ENCODE assay signal across 12 cellular contexts in the genomic region with DNA sequence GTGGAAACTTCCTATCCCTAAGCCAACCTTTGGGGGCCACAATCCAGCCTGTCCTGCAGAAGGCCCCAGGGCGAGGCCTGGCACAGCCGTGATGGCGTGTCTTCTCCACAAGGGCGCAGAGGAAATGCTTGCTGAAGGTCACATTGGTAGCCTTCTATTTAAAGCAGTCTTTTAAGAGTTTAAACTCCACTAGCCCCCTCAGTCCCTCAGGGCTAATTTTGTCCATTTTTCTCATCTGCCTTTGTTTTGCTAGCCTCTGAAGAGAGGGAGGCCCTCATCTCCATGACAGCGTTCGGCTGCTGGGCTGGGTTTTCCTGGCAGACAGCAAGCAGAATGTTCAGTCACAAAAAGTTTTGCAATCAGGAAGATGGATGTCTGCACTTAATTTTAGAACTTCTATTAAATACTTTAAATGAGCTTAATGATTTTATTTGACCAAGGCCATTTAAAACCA. TPM values are rescaled to one million over a fixed set of nuclear protein-coding genes. Genes with fewer than 3 reads are reported as not detected.
DNase-seq lines count a peak whose midpoint lies in the region; ATAC-seq lines count a peak whose summit lies in the region.
"Had no signal": no experiment of that assay in that cellular context is flagged by ENCODE, and none has a peak within 500 bp of the region (broad histone marks: within the 10 kb centered on the region; RNA-seq: fewer than 3 reads in every experiment).

No MANE protein-coding gene starts in this region.

- peaks cover 0 to 7% (median 2%) of the 10 kb centered on the region in 5 donors for H3K27me3 Mint-ChIP-seq in naive thymus-derived CD8-positive, alpha-beta T cell
- H3K27me3 Mint-ChIP-seq: stimulated activated naive B cell treated with anti-CD40 and anti-IgM and Interleukin-4, amounts not matched to agents 10 μg/mL and 1 μg/mL and 100 μg/mL, for 72 hours had no signal

- peak; percentile 90 for ATAC-seq in left ventricle myocardium superior
- ATAC-seq in naive thymus-derived CD8-positive, alpha-beta T cell, result no peak
- no peak for ATAC-seq in GM18520 (IDR thresholded peaks at IDR 0.05; ENCODE audit: unreplicated experiment)
- ATAC-seq: stimulated activated naive B cell treated with anti-CD40 and anti-IgM and Interleukin-4, amounts not matched to agents 10 μg/mL and 1 μg/mL and 100 μg/mL, for 72 hours had no signal

- H3K9me3 Mint-ChIP-seq in naive thymus-derived CD8-positive, alpha-beta T cell, result no peaks in the 10 kb centered on the region
- H3K9me3 Mint-ChIP-seq: activated naive CD8-positive, alpha-beta T cell treated with anti-CD3 and anti-CD28 coated beads, Interleukin-2, amount 10 ng/mL, durations not matched to agents 7 days and 5 days; stimulated activated naive B cell treated with anti-CD40 and anti-IgM and Interleukin-4, amounts not matched to agents 10 μg/mL and 1 μg/mL and 100 μg/mL, for 72 hours had no signal

- peaks cover 4 to 12% (median 7%) of the 10 kb centered on the region in 4 donors for H3K4me1 Mint-ChIP-seq in naive thymus-derived CD8-positive, alpha-beta T cell
- H3K4me1 Mint-ChIP-seq: activated naive CD8-positive, alpha-beta T cell treated with anti-CD3 and anti-CD28 coated beads, Interleukin-2, amount 10 ng/mL, durations not matched to agents 7 days and 5 days had no signal

- no peaks in the 10 kb centered on the region for H3K36me3 Mint-ChIP-seq in naive thymus-derived CD8-positive, alpha-beta T cell
- H3K36me3 Mint-ChIP-seq: activated naive CD8-positive, alpha-beta T cell treated with anti-CD3 and anti-CD28 coated beads, Interleukin-2, amount 10 ng/mL, durations not matched to agents 7 days and 5 days; stimulated activated naive B cell treated with anti-CD40 and anti-IgM and Interleukin-4, amounts not matched to agents 10 μg/mL and 1 μg/mL and 100 μg/mL, for 72 hours had no signal

- H3K27ac Mint-ChIP-seq in naive thymus-derived CD8-positive, alpha-beta T cell, result no peak overlapping the region
- H3K27ac Mint-ChIP-seq: activated naive CD8-positive, alpha-beta T cell treated with anti-CD3 and anti-CD28 coated beads, Interleukin-2, amount 10 ng/mL, durations not matched to agents 7 days and 5 days; stimulated activated naive B cell treated with anti-CD40 and anti-IgM and Interleukin-4, amounts not matched to agents 10 μg/mL and 1 μg/mL and 100 μg/mL, for 72 hours had no signal

- H3K27me3 ChIP-seq in MG63, result no peaks in the 10 kb centered on the region

- POLR2A ChIA-PET in naive thymus-derived CD8-positive, alpha-beta T cell (lab: Charles Lee), result no interaction called here

- H3K36me3 ChIP-seq in MG63, result no peaks in the 10 kb centered on the region

- no peak overlapping the region for H3K4me3 Mint-ChIP-seq in naive thymus-derived CD8-positive, alpha-beta T cell
- H3K4me3 Mint-ChIP-seq: activated naive CD8-positive, alpha-beta T cell treated with anti-CD3 and anti-CD28 coated beads, Interleukin-2, amount 10 ng/mL, durations not matched to agents 7 days and 5 days; stimulated activated naive B cell treated with anti-CD40 and anti-IgM and Interleukin-4, amounts not matched to agents 10 μg/mL and 1 μg/mL and 100 μg/mL, for 72 hours had no signal

- intact Hi-C loops in left ventricle myocardium superior (cut with micrococcal nuclease), result no loop called here
- intact Hi-C loops in posterior vena cava (cut with DNase I), result loop anchor here in 1 of 2 donors (10.0 kb wide), 2 partner anchors 96 to 126 kb away; no protein-coding TSS in a partner anchor

- H3K9me3 ChIP-seq in MG63, result no peaks in the 10 kb centered on the region

- peak; percentile 72 for DNase-seq in AG20443 (ENCODE audit: low spot score)
- peak; percentile 58 for DNase-seq in astrocyte of the hippocampus (ENCODE audit: low read depth, low spot score)
- DNase-seq in left ventricle myocardium superior, result peak; percentile 76
- peak; percentile 89 for DNase-seq in posterior vena cava (ENCODE audit: low spot score)
- DNase-seq in naive thymus-derived CD8-positive, alpha-beta T cell, result no peak
- no peak for DNase-seq in SK-N-DZ (ENCODE audit: low spot score)
- DNase-seq in MG63, result no peak
- DNase-seq: activated naive CD8-positive, alpha-beta T cell treated with anti-CD3 and anti-CD28 coated beads, Interleukin-2, amount 10 ng/mL, durations not matched to agents 7 days and 5 days; NCI-H1694 treated with DMSO at 0.1 percent for 48 hours; stimulated activated naive B cell treated with anti-CD40 and anti-IgM and Interleukin-4, amounts not matched to agents 10 μg/mL and 1 μg/mL and 100 μg/mL, for 72 hours; T1000 had no signal

- no peak overlapping the region for H3K4me3 ChIP-seq in MG63

RNA-seq across cellular contexts. Expression of gene RARB, which starts 40.8 kb away (rescaled TPM):
- 22.8 TPM for total RNA-seq in left ventricle myocardium superior
- 1 to 10 TPM; 8.9 TPM for total RNA-seq in posterior vena cava
- total RNA-seq in naive thymus-derived CD8-positive, alpha-beta T cell, result not detected
- under 1 TPM in 1 of 3 donors, not detected in 2; 0.09 TPM for polyA plus RNA-seq in naive thymus-derived CD8-positive, alpha-beta T cell
- 6.5 and 11.3 TPM in 2 replicates for polyA plus RNA-seq in SK-N-DZ (2014; cell fraction: cytosol; rRNA removed)
- 4.6 TPM in 2 replicates for polyA plus RNA-seq in SK-N-DZ (2014; cell fraction: nucleus; rRNA removed)
- total RNA-seq in MG63 (2014; rRNA removed; shearing (Covaris generic); ENCODE audit: low replicate concordance), result 1.5 and 2.4 TPM in 2 replicates
- total RNA-seq: activated naive CD8-positive, alpha-beta T cell treated with anti-CD3 and anti-CD28 coated beads, Interleukin-2, amount 10 ng/mL, durations not matched to agents 7 days and 5 days had no signal

Comparison
In these comparisons a context has a peak if more than half of its experiments do, and no peak if none do; other contexts are left out.
1. DNase-seq: peak in AG20443 (single experiment), astrocyte of the hippocampus (single experiment), left ventricle myocardium superior (single experiment) and posterior vena cava (single experiment); none in naive thymus-derived CD8-positive, alpha-beta T cell (0 of 10), SK-N-DZ (single experiment) and MG63 (single experiment).